In the genomic region with DNA sequence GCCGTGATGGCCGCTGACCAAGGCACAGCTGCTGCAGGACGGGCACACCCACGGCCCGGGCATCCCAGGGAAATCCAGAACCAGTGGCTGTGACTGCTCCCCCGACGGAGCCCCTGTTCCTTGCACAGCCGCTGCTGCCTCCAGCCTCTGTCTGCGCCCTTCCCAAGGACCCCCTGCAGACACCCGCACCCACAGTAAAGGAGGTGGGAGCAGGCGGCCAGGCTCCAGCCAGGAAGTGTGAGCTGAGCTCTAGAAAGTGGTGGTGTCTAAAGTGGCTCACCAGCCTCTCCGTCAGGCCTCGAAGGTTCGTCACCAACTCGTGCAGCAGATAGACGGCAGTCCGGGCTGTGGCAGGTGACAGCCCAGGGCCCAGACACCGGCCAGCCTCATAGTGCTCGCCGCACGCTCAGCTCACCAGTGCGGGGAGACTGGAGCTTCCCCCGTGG, we compare ENCODE assay signal across 17 cellular contexts.
"Had no signal": no experiment of that assay in that cellular context is flagged by ENCODE, and none has a peak within 500 bp of the region (broad histone marks: within the 10 kb centered on the region; RNA-seq: fewer than 3 reads in every experiment).

No MANE protein-coding gene starts in this region.

- H3K27ac ChIP-seq: heart left ventricle, neutrophil, right atrium auricular region, tibial artery had no signal

- H3K9me3 ChIP-seq: neutrophil had no signal

- H3K36me3 ChIP-seq: heart left ventricle, neutrophil, right atrium auricular region, tibial artery had no signal

- ATAC-seq: esophagus mucosa; heart left ventricle; left lobe of liver; stimulated activated naive CD8-positive, alpha-beta T cell treated with anti-CD3 and anti-CD28 coated beads, Interleukin-15, Interleukin-2, amounts not matched to agents 100 U/mL and 50 U/mL, for 24 hours had no signal

- FAIRE-seq: endometrium, frontal cortex, small intestine had no signal

- H3K4me3 Mint-ChIP-seq: mesothelial cell of epicardium, nephron had no signal

- H3K36me3 Mint-ChIP-seq: mesothelial cell of epicardium had no signal

- H3K27ac Mint-ChIP-seq: mesothelial cell of epicardium, nephron had no signal

- H3K4me1 Mint-ChIP-seq: mesothelial cell of epicardium, nephron had no signal

- H3K4me1 ChIP-seq: heart left ventricle, right atrium auricular region, tibial artery had no signal

- H3K4me3 ChIP-seq: heart left ventricle, right atrium auricular region, tibial artery had no signal

- DNase-seq: effector memory CD4-positive, alpha-beta T cell; heart left ventricle; hippocampal formation; kidney glomerular epithelial cell; small intestine; stimulated activated CD4-positive, alpha-beta T cell treated with anti-CD3 and anti-CD28 coated beads, Interleukin-12 subunit alpha, Interleukin-12 subunit beta, amount 100 ng/mL, for 4 hours; stimulated activated CD4-positive, alpha-beta T cell treated with anti-CD3 and anti-CD28 coated beads, Interleukin-2, amount 100 ng/mL, for 48 hours; stimulated activated naive CD8-positive, alpha-beta T cell treated with anti-CD3 and anti-CD28 coated beads, Interleukin-15, Interleukin-2, amounts not matched to agents 100 U/mL and 50 U/mL, for 24 hours had no signal
